ENCODE assay signal across 23 cellular contexts in genomic region chr13:52767949-52768516, GRCh38. TPM values are rescaled to one million over a fixed set of nuclear protein-coding genes. Genes with fewer than 3 reads are reported as not detected.
DNase-seq lines count a peak whose midpoint lies in the region; TF ChIP-seq lines count a peak whose summit lies in the region.
"Had no signal": no experiment of that assay in that cellular context is flagged by ENCODE, and none has a peak within 500 bp of the region (broad histone marks: within the 10 kb centered on the region; RNA-seq: fewer than 3 reads in every experiment).

No MANE protein-coding gene starts in this region.

- CTCF ChIA-PET in A673 (lab: Charles Lee): no interaction called here

- peak; percentile 40 for DNase-seq in NCI-H82 (lab: John Stamatoyannopoulos, UW)
- no peak for DNase-seq in NCI-H82 treated with DMSO at 0.1 percent for 48 hours (lab: John Stamatoyannopoulos, UW; ENCODE audit: unreplicated experiment)
- peak; percentile 26 for DNase-seq in A673 (ENCODE audit: low spot score)
- DNase-seq in WERI-Rb-1: no peak
- DNase-seq in NCI-H146 treated with DMSO at 0.1 percent for 48 hours (lab: John Stamatoyannopoulos, UW; ENCODE audit: unreplicated experiment): no peak
- DNase-seq: 8988T; AML-193; C1 segment of cervical spinal cord; CD4-positive, alpha-beta memory T cell; CD4-positive, CD25-positive, alpha-beta regulatory T cell; CD8-positive, alpha-beta memory T cell; COR-L47; DMS153; DMS53; DMS79; DND-41; EL; GDM1 had no signal

- H3K4me2 ChIP-seq in BLaER1: peak overlapping the region; percentile 13; the same call in 1 of the 2 replicates

- no peak overlapping the region for H3K4me3 ChIP-seq in A673 (ENCODE audit: low read depth, low read length, poor library complexity, severe bottlenecking)
- no peak overlapping the region for H3K4me3 ChIP-seq in BLaER1
- no peak overlapping the region for H3K4me3 ChIP-seq in WERI-Rb-1 (ENCODE audit: low read depth, low read length)
- H3K4me3 ChIP-seq: GM12878 had no signal

- H3K9me3 ChIP-seq in A673 (ENCODE audit: low read depth, low read length, poor library complexity, severe bottlenecking) (no peaks in the 10 kb centered on the region), BLaER1 (peaks cover 16% of the 10 kb centered on the region; the same call in 1 of the 2 replicates), WERI-Rb-1 (ENCODE audit: severe bottlenecking) (no peaks in the 10 kb centered on the region)

- H3K36me3 ChIP-seq in A673 (ENCODE audit: insufficient read depth, low read length, poor library complexity, severe bottlenecking) (no peaks in the 10 kb centered on the region), BLaER1 (no peaks in the 10 kb centered on the region), WERI-Rb-1 (no peaks in the 10 kb centered on the region)

- intact Hi-C loops in A673 (cut with micrococcal nuclease; ENCODE audit: unreplicated experiment): no loop called here

- H3K27ac ChIP-seq in A673 (ENCODE audit: low read depth, low read length, poor library complexity, severe bottlenecking) (no peak overlapping the region), BLaER1 (no peak overlapping the region), WERI-Rb-1 (no peak overlapping the region)

- H3K4me1 ChIP-seq in A673 (ENCODE audit: insufficient read depth, low read length, poor library complexity, severe bottlenecking) (peaks cover 4% of the 10 kb centered on the region), BLaER1 (peaks cover 14% of the 10 kb centered on the region; the same call in 1 of the 2 replicates)

- H3K9ac ChIP-seq in BLaER1: no peak overlapping the region

- TF ChIP-seq CTCF in A673 (conservative IDR thresholded peaks at IDR 0.05; ENCODE audit: low read depth, low read length) (no peak), WERI-Rb-1 (IDR thresholded peaks at IDR 0.05; ENCODE audit: low read depth, low read length) (no peak)

- POLR2A ChIA-PET in A673 (lab: Charles Lee; ENCODE audit: low non-redundant PET): no interaction called here

- H3K27me3 ChIP-seq in A673 (replicated peaks; ENCODE audit: insufficient read depth, low read depth, low read length, poor library complexity): no peaks in the 10 kb centered on the region
- no peaks in the 10 kb centered on the region for H3K27me3 ChIP-seq in BLaER1
- no peaks in the 10 kb centered on the region for H3K27me3 ChIP-seq in WERI-Rb-1 (ENCODE audit: insufficient read depth, low read depth, severe bottlenecking)

- H4K20me1 ChIP-seq in BLaER1: no peaks in the 10 kb centered on the region

- no TSS peak for BruUV-seq in A673 (replicated peaks; lab: Mats Ljungman, UMichigan)

RNA-seq across cellular contexts. Expression of gene CNMD, which starts 28.4 kb away (rescaled TPM):
- 2.4 and 2.6 TPM in 2 replicates for total RNA-seq in A673 (2021)
- total RNA-seq: B cell; CD4-positive, alpha-beta memory T cell; CD4-positive, CD25-positive, alpha-beta regulatory T cell; CD8-positive, alpha-beta memory T cell; Daoy; G401 had no signal

Comparison
In these comparisons a context has a peak if more than half of its experiments do, and no peak if none do; other contexts are left out.
1. DNase-seq: peak in NCI-H82 (single experiment) and A673 (single experiment); none in NCI-H82 treated with DMSO at 0.1 percent for 48 hours (single experiment), WERI-Rb-1 (single experiment) and NCI-H146 treated with DMSO at 0.1 percent for 48 hours (single experiment).